In genomic region chr2:130649285-130649684, GRCh38 we compare ENCODE assay signal across 6 cellular contexts. TPM values are rescaled to one million over a fixed set of nuclear protein-coding genes. Genes with fewer than 3 reads are reported as not detected.
"Had no signal": no experiment of that assay in that cellular context is flagged by ENCODE, and none has a peak within 500 bp of the region (broad histone marks: within the 10 kb centered on the region; RNA-seq: fewer than 3 reads in every experiment).

No MANE protein-coding gene starts in this region.

RNA-seq across cellular contexts. Expression of gene POTEJ, which starts 38.0 kb away (rescaled TPM):
- polyA plus RNA-seq: esophagus, fibroblast of lung, foreskin keratinocyte, heart left ventricle, heart right ventricle had no signal

RNA-seq across cellular contexts. Expression of gene CFC1, which starts 49.9 kb away (rescaled TPM):
- polyA plus RNA-seq: endothelial cell of umbilical vein, esophagus, fibroblast of lung, foreskin keratinocyte had no signal
